ENCODE assay signal across 8 cellular contexts in the genomic region with DNA sequence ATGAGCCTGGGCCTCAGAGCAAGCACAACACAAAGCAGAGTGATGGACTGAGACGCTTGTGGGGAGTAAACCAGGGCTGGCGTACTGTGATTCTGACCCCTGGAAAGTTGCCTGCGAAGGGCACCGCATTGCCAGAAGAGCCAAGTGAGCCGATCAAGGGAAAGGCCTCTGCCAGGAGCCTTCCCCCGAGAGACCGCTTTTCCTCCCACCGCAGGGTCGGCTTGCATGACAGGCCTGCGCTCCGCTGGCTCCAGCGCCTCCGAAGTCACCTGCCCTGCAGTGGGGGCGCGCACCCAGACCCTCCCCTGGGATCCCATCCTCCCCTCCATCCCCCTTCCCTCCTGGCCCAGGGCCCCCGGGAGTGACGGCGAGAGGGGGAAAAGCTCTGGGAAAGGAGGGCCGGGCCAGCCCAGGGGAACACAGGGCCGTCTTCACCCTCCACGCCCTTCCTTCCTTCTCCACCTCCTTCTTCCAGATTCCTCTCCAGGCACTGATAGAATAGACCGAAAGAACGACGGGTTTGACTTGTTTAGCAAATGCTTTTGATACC.
DNase-seq lines count a peak whose midpoint lies in the region; ATAC-seq and TF ChIP-seq lines count a peak whose summit lies in the region.

No MANE protein-coding gene starts in this region.

- H3K27me3 Mint-ChIP-seq in Caco-2 (ENCODE audit: insufficient read depth, unreplicated experiment), result no peaks in the 10 kb centered on the region
- H3K27me3 Mint-ChIP-seq in activated naive CD4-positive, alpha-beta T cell treated with anti-CD3 and anti-CD28 coated beads, Interleukin-2, amount 50 U/mL, for 24 hours, result no peaks in the 10 kb centered on the region

- TF ChIP-seq CTCF in Caco-2 (IDR thresholded peaks at IDR 0.05; ENCODE audit: insufficient read depth in 1 of 2, low read depth in 1 of 2, low read length in 1 of 2, severe bottlenecking in 1 of 2, unreplicated experiment in 1 of 2) (no peak), sigmoid colon (IDR thresholded peaks at IDR 0.05) (no peak)

- H3K4me1 ChIP-seq in Caco-2 (no peaks in the 10 kb centered on the region), HUES48 (ENCODE audit: control insufficient read depth, insufficient read depth, low read length) (peaks cover 3% of the 10 kb centered on the region; the same call in 1 of the 2 replicates), right cardiac atrium (ENCODE audit: control insufficient read depth, insufficient read depth, low read length) (no peaks in the 10 kb centered on the region), sigmoid colon (peaks cover 0 to 13% (median 10%) of the 10 kb centered on the region in 4 donors)

- no TSS peak for BruUV-seq in Caco-2 (replicated peaks; lab: Mats Ljungman, UMichigan)

- H3K4me3 ChIP-seq in Caco-2 (ENCODE audit: low read depth, low read length), result peak overlapping the region; percentile 38
- peak overlapping the region; percentile 57 for H3K4me3 ChIP-seq in HUES48 (ENCODE audit: low read depth, low read length)
- peak overlapping the region; percentile 47 for H3K4me3 ChIP-seq in right cardiac atrium (ENCODE audit: low read length)
- H3K4me3 ChIP-seq in sigmoid colon, result peak overlapping the region; percentile 38 to 53 (median 48)

- TF ChIP-seq POLR2A in sigmoid colon (IDR thresholded peaks at IDR 0.05), result no peak

- H3K27me3 ChIP-seq in Caco-2 (replicated peaks; ENCODE audit: control insufficient read depth, insufficient read depth, low read length) (no peaks in the 10 kb centered on the region), HUES48 (ENCODE audit: control insufficient read depth, insufficient read depth, low read length) (peaks cover 9% of the 10 kb centered on the region), right cardiac atrium (ENCODE audit: control insufficient read depth, insufficient read depth) (no peaks in the 10 kb centered on the region), sigmoid colon (no peaks in the 10 kb centered on the region)

- no peaks in the 10 kb centered on the region for H3K36me3 Mint-ChIP-seq in Caco-2 (ENCODE audit: insufficient read depth, unreplicated experiment)
- no peaks in the 10 kb centered on the region for H3K36me3 Mint-ChIP-seq in activated naive CD4-positive, alpha-beta T cell treated with anti-CD3 and anti-CD28 coated beads, Interleukin-2, amount 50 U/mL, for 24 hours

- no peaks in the 10 kb centered on the region for H3K9me3 ChIP-seq in Caco-2
- H3K9me3 ChIP-seq in HUES48 (ENCODE audit: control insufficient read depth, insufficient read depth, low read length), result no peaks in the 10 kb centered on the region
- no peaks in the 10 kb centered on the region for H3K9me3 ChIP-seq in right cardiac atrium (ENCODE audit: control insufficient read depth, low read length)
- no peaks in the 10 kb centered on the region for H3K9me3 ChIP-seq in sigmoid colon

- no peak for TF ChIP-seq EP300 in sigmoid colon (IDR thresholded peaks at IDR 0.05)

- CTCF ChIA-PET in Caco-2 (lab: Charles Lee), result interaction anchor here (1.4 kb wide), 1 partner anchor 80 kb away, joined by 6 read pairs; no protein-coding TSS in a partner anchor

- H3K36me3 ChIP-seq in Caco-2 (ENCODE audit: control insufficient read depth, insufficient read depth, low read length), result no peaks in the 10 kb centered on the region
- no peaks in the 10 kb centered on the region for H3K36me3 ChIP-seq in HUES48 (ENCODE audit: control insufficient read depth, insufficient read depth, low read length)
- H3K36me3 ChIP-seq in sigmoid colon, result no peaks in the 10 kb centered on the region

- WGBS in right cardiac atrium, result 10% methylated on average over 24 of the region's 24 CpGs
- WGBS in sigmoid colon, 2 donors, result 23 to 27% methylated on average over 24 of the region's 24 CpGs

- H3K4me1 Mint-ChIP-seq in Caco-2 (ENCODE audit: low read depth, unreplicated experiment), result no peaks in the 10 kb centered on the region
- H3K4me1 Mint-ChIP-seq in activated naive CD4-positive, alpha-beta T cell treated with anti-CD3 and anti-CD28 coated beads, Interleukin-2, amount 50 U/mL, for 24 hours, result peaks cover 45% of the 10 kb centered on the region

- POLR2A ChIA-PET in Caco-2 (lab: Charles Lee), result no interaction called here

- ATAC-seq in GM21381 (IDR thresholded peaks at IDR 0.05; ENCODE audit: unreplicated experiment), result peak; percentile 31
- ATAC-seq in right cardiac atrium, result peak; percentile 70 to 86

- intact Hi-C loops in Caco-2 (cut with micrococcal nuclease; ENCODE audit: unreplicated experiment), result loop anchor here (1.0 to 5.0 kb wide), 5 partner anchors 32 to 369 kb away; a partner anchor contains a TSS
- intact Hi-C loops in right cardiac atrium (cut with DNase I), result loop anchor here in 1 of 4 donors (5.0 kb wide), 2 partner anchors 81 to 221 kb away; no protein-coding TSS in a partner anchor
- intact Hi-C loops in sigmoid colon (cut with DNase I), result loop anchor here (1.0 to 5.0 kb wide), 5 partner anchors 36 to 368 kb away; a partner anchor contains a TSS

- no peak for DNase-seq in Caco-2
- peak; percentile 35 to 79 (median 78) for DNase-seq in right cardiac atrium
- peak; percentile 71 for DNase-seq in sigmoid colon
- no peak for DNase-seq in DMS153 treated with DMSO at 0.1 percent for 48 hours (lab: John Stamatoyannopoulos, UW; ENCODE audit: unreplicated experiment)
- no peak for DNase-seq in mesenteric fat pad (ENCODE audit: low spot score)

- no peaks in the 10 kb centered on the region for H3K9me3 Mint-ChIP-seq in Caco-2 (ENCODE audit: unreplicated experiment)
- H3K9me3 Mint-ChIP-seq in activated naive CD4-positive, alpha-beta T cell treated with anti-CD3 and anti-CD28 coated beads, Interleukin-2, amount 50 U/mL, for 24 hours, result no peaks in the 10 kb centered on the region

- H3K4me3 Mint-ChIP-seq in Caco-2 (ENCODE audit: unreplicated experiment), result peak overlapping the region; percentile 85
- H3K4me3 Mint-ChIP-seq in activated naive CD4-positive, alpha-beta T cell treated with anti-CD3 and anti-CD28 coated beads, Interleukin-2, amount 50 U/mL, for 24 hours, result peak overlapping the region; percentile 98

- 0 out of 2 replicates have a peak overlapping the region, but pooled peaks have one; percentile 9 for H3K9ac ChIP-seq in HUES48 (ENCODE audit: low read depth, low read length)

- peak overlapping the region; percentile 74 for H3K27ac Mint-ChIP-seq in Caco-2 (ENCODE audit: unreplicated experiment)
- peak overlapping the region; percentile 68 for H3K27ac Mint-ChIP-seq in activated naive CD4-positive, alpha-beta T cell treated with anti-CD3 and anti-CD28 coated beads, Interleukin-2, amount 50 U/mL, for 24 hours

- H3K27ac ChIP-seq in HUES48 (ENCODE audit: low read depth, low read length) (no peak overlapping the region), right cardiac atrium (ENCODE audit: low read length) (peak overlapping the region; percentile 53), sigmoid colon (peak overlapping the region; percentile 82 to 85 (median 84))

Comparison
In these comparisons a context has a peak if more than half of its experiments do, and no peak if none do; other contexts are left out.
1. DNase-seq: peak in right cardiac atrium (3 of 3) and sigmoid colon (single experiment); none in Caco-2 (0 of 2), DMS153 treated with DMSO at 0.1 percent for 48 hours (single experiment) and mesenteric fat pad (single experiment).
2. Peak in every context shown above with its lines, with median percentiles within 50 percentile points of each other: H3K4me3 ChIP-seq.